Comparison of ENCODE assay signal across 8 cellular contexts in the genomic region with DNA sequence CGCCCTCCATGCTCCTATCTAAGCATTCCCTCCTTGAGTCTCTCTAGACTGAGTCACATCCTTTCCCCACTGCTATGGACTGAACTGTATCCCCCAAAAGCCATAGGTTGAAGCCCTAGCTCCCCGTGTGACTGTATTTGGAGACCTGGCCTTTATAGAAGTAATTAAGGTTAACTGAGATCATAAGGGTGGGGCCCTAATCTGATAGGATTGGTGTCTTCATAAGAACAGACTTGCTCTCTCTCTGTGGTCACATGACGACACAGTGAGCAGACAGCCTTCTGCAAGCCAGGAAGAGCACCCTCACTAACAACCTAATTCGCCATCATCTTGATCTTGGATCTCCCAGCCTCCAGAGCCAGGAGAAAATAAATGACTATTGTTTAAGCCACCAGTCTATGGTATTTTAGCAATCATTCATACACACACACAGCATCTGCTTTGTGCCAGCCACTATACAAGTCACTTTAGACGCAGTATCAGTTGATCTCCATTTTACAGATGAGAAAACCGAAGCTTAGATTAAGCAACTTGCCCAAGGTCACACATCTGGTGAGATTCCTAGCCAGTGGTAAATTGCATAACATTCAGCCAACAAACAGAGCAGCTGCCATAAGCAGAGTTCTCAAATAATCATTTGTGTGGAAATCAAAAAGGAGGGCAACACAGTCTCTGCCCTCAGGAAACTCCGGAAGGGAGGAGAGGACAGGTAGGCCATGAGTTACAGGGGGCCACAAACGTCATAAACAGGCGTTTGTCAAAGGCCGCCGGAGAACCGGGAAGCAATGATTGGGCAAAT.
DNase-seq lines count a peak whose midpoint lies in the region; ATAC-seq and TF ChIP-seq lines count a peak whose summit lies in the region.

No MANE protein-coding gene starts in this region.

- 0 out of 2 replicates have a peak overlapping the region, but pooled peaks have one; percentile 83 for H3K27ac ChIP-seq in SK-N-MC

- no peak overlapping the region for H3K9ac ChIP-seq in SK-N-MC (ENCODE audit: insufficient read length)

- no peak for TF ChIP-seq CTCF in fibroblast of mammary gland (conservative IDR thresholded peaks at IDR 0.05; ENCODE audit: control insufficient read depth, insufficient read depth, low read depth, low read length)

- no peak overlapping the region for H3K4me3 ChIP-seq in SK-N-MC
- H3K4me3 ChIP-seq in fibroblast of mammary gland (ENCODE audit: control insufficient read depth, low read depth, low read length), result no peak overlapping the region

- H3K9me3 ChIP-seq in SK-N-MC (ENCODE audit: low read depth, low read length), result 0 out of 2 replicates have a peak, but pooled peaks cover 6% of the 10 kb centered on the region

- H3K4me3 Mint-ChIP-seq in activated T-cell treated with anti-CD3 and anti-CD28 coated beads, Interleukin-2, amount 50 U/mL, for 72 hours, result peak overlapping the region; percentile 50 to 80
- peak overlapping the region; percentile 16 to 87 for H3K4me3 Mint-ChIP-seq in stimulated activated naive CD8-positive, alpha-beta T cell treated with anti-CD3 and anti-CD28 coated beads, Interleukin-15, amount 100 ng/mL, for 72 hours

- H3K9me3 Mint-ChIP-seq in activated T-cell treated with anti-CD3 and anti-CD28 coated beads, Interleukin-2, amount 50 U/mL, for 72 hours, result peaks cover 5 to 6% of the 10 kb centered on the region in 2 donors
- H3K9me3 Mint-ChIP-seq in stimulated activated naive CD8-positive, alpha-beta T cell treated with anti-CD3 and anti-CD28 coated beads, Interleukin-15, amount 100 ng/mL, for 72 hours, result peaks cover 6 to 27% of the 10 kb centered on the region in 2 donors

- H3K36me3 Mint-ChIP-seq in activated T-cell treated with anti-CD3 and anti-CD28 coated beads, Interleukin-2, amount 50 U/mL, for 72 hours (ENCODE audit: insufficient read depth in 2 of 2), result peaks cover 4 to 7% of the 10 kb centered on the region in 2 donors

- H3K36me3 ChIP-seq in SK-N-MC (ENCODE audit: insufficient read depth, low read length), result no peaks in the 10 kb centered on the region

- DNase-seq in activated T-cell treated with anti-CD3 and anti-CD28 coated beads, Interleukin-2, amount 50 U/mL, for 72 hours, result no peak
- DNase-seq in activated T-cell treated with anti-CD3 and anti-CD28 coated beads for 4 hours, result no peak
- no peak for DNase-seq in SK-N-MC (ENCODE audit: low read depth, low spot score)
- peak; percentile 68 for DNase-seq in fibroblast of mammary gland (ENCODE audit: low read depth)
- DNase-seq in stimulated activated naive CD8-positive, alpha-beta T cell treated with anti-CD3 and anti-CD28 coated beads, Interleukin-15, amount 100 ng/mL, for 72 hours, result no peak
- no peak for DNase-seq in NCI-H510A treated with DMSO at 0.1 percent for 48 hours (lab: John Stamatoyannopoulos, UW)
- DNase-seq in effector CD4-positive, alpha-beta T cell, result no peak
- no peak for DNase-seq in GM19240 (ENCODE audit: insufficient read length, low spot score)

- peaks cover 52% of the 10 kb centered on the region for H3K27me3 Mint-ChIP-seq in activated T-cell treated with anti-CD3 and anti-CD28 coated beads, Interleukin-2, amount 50 U/mL, for 72 hours (ENCODE audit: low read depth)
- peaks cover 73% of the 10 kb centered on the region for H3K27me3 Mint-ChIP-seq in stimulated activated naive CD8-positive, alpha-beta T cell treated with anti-CD3 and anti-CD28 coated beads, Interleukin-15, amount 100 ng/mL, for 72 hours

- H3K27ac Mint-ChIP-seq in activated T-cell treated with anti-CD3 and anti-CD28 coated beads, Interleukin-2, amount 50 U/mL, for 72 hours, result peak overlapping the region; percentile 16
- H3K27ac Mint-ChIP-seq in stimulated activated naive CD8-positive, alpha-beta T cell treated with anti-CD3 and anti-CD28 coated beads, Interleukin-15, amount 100 ng/mL, for 72 hours, result no peak overlapping the region

- H3K4me1 Mint-ChIP-seq in activated T-cell treated with anti-CD3 and anti-CD28 coated beads, Interleukin-2, amount 50 U/mL, for 72 hours (ENCODE audit: low read depth), result peaks cover 32% of the 10 kb centered on the region
- peaks cover 30% of the 10 kb centered on the region for H3K4me1 Mint-ChIP-seq in stimulated activated naive CD8-positive, alpha-beta T cell treated with anti-CD3 and anti-CD28 coated beads, Interleukin-15, amount 100 ng/mL, for 72 hours

- ATAC-seq in activated T-cell treated with anti-CD3 and anti-CD28 coated beads, Interleukin-2, amount 50 U/mL, for 72 hours (replicated peaks in 1 of 2), result no peak
- no peak for ATAC-seq in stimulated activated naive CD8-positive, alpha-beta T cell treated with anti-CD3 and anti-CD28 coated beads, Interleukin-15, amount 100 ng/mL, for 72 hours
